Comparison of ENCODE assay signal across 8 cellular contexts in genomic region chr7:142587578-142588191, GRCh38.
DNase-seq lines count a peak whose midpoint lies in the region; ATAC-seq, FAIRE-seq and TF ChIP-seq lines count a peak whose summit lies in the region.

No MANE protein-coding gene starts in this region.

- no peaks in the 10 kb centered on the region for H3K27me3 ChIP-seq in K562 (ENCODE audit: control insufficient read depth in 2 of 2, insufficient read depth in 2 of 2, low read length in 2 of 2)
- no peaks in the 10 kb centered on the region; a peak in 1 of 5 replicates for H3K27me3 ChIP-seq in HepG2 (ENCODE audit: control insufficient read depth in 1 of 2, insufficient read depth in 2 of 2, low read length in 2 of 2)

- in situ Hi-C loops in K562 (cut with MboI), result no loop called here
- in situ Hi-C loops in HepG2 (cut with HindIII; ENCODE audit: extremely low pct_ligation_motif_present, low pct_unique_long_range_greater_than_20kb), result no loop called here

- H3K27ac ChIP-seq in K562 (ENCODE audit: extremely low read depth, low read depth, low read length) (no peak overlapping the region), HepG2 (ENCODE audit: extremely low read length, insufficient read depth, low read length) (no peak overlapping the region)

- TF ChIP-seq EP300 in K562 (IDR thresholded peaks at IDR 0.05; ENCODE audit: low read length) (no peak), HepG2 (IDR thresholded peaks at IDR 0.05; ENCODE audit: low read depth in 2 of 2, low read length in 2 of 2) (no peak), HepG2 (CRISPR knock-in tag; IDR thresholded peaks at IDR 0.05; ENCODE audit: borderline replicate concordance) (no peak)

- H3K9me1 ChIP-seq in K562 (ENCODE audit: control insufficient read depth, insufficient read depth, low read length), result no peaks in the 10 kb centered on the region

- H3K79me2 ChIP-seq in K562 (ENCODE audit: control insufficient read depth, insufficient read depth, low read length) (no peaks in the 10 kb centered on the region), HepG2 (ENCODE audit: insufficient read depth, low read length) (no peaks in the 10 kb centered on the region)

- intact Hi-C loops in K562 (cut with micrococcal nuclease), result no loop called here
- intact Hi-C loops in HepG2 (cut with micrococcal nuclease; ENCODE audit: unreplicated experiment), result no loop called here

- POLR2A ChIA-PET in K562 (lab: Yijun Ruan, JAX) (interaction anchor here (0.9 to 1.4 kb wide), 4 partner anchors 10 to 33 kb away, joined by 3 to 6 read pairs (median 4); no protein-coding TSS in a partner anchor), HepG2 (lab: Yijun Ruan, JAX) (no interaction called here)

- ATAC-seq in GM18508 (IDR thresholded peaks at IDR 0.05; ENCODE audit: insufficient read depth, unreplicated experiment), result peak; percentile 72
- ATAC-seq in HG02763 (IDR thresholded peaks at IDR 0.05; ENCODE audit: unreplicated experiment), result peak; percentile 67
- ATAC-seq in K562, result peak; percentile 100
- peak; percentile 100 for ATAC-seq in HepG2

- H3K4me2 ChIP-seq in K562 (ENCODE audit: insufficient read depth, low read length) (no peak overlapping the region), HepG2 (ENCODE audit: low read depth, low read length) (no peak overlapping the region)

- H3K4me3 ChIP-seq in NB4 (ENCODE audit: low read depth, low read length) (no peak overlapping the region), K562 (no peak overlapping the region), HepG2 (replicated peaks in 1 of 3; ENCODE audit: insufficient read depth in 1 of 3, low read depth in 2 of 3, low read length in 3 of 3) (no peak overlapping the region)

- TF ChIP-seq POLR2A in NB4 (IDR thresholded peaks at IDR 0.05; ENCODE audit: extremely low read depth, insufficient read length) (no peak), K562 (conservative IDR thresholded peaks at IDR 0.05) (no peak), HepG2 (IDR thresholded peaks at IDR 0.05; ENCODE audit: insufficient read depth in 1 of 2, low read depth in 2 of 2, low read length in 2 of 2) (no peak)

- no TSS peak for BruUV-seq in K562 (replicated peaks; lab: Mats Ljungman, UMichigan)
- no TSS peak for BruUV-seq in HepG2 (replicated peaks; lab: Mats Ljungman, UMichigan)

- H3K36me3 ChIP-seq in K562 (ENCODE audit: control insufficient read depth, insufficient read depth, low read length) (no peaks in the 10 kb centered on the region), HepG2 (replicated peaks in 1 of 2; ENCODE audit: control insufficient read depth in 1 of 2, insufficient read depth in 2 of 2, low read length in 2 of 2) (no peaks in the 10 kb centered on the region)

- TF ChIP-seq RAD21 in K562 (CRISPR knock-in tag; conservative IDR thresholded peaks at IDR 0.05 in 1 of 2, IDR thresholded peaks at IDR 0.05 in 1 of 2), result peak in 1 of 2 experiments; percentile 26; a peak in 3 of 4 replicates
- no peak for TF ChIP-seq RAD21 in HepG2 (CRISPR knock-in tag; IDR thresholded peaks at IDR 0.05)

- WGBS in K562 (ENCODE audit: insufficient coverage, low coverage, missing lambda C conversion rate), result 3% methylated on average over 5 of the region's 5 CpGs
- 30% methylated on average over 4 of the region's 5 CpGs for WGBS in HepG2 (ENCODE audit: low lambda C conversion rate)

- H2AFZ ChIP-seq in K562 (ENCODE audit: low read depth, low read length) (peak overlapping the region; percentile 60; the same call in 1 of the 2 replicates), HepG2 (ENCODE audit: low read length) (no peak overlapping the region)

- peak; percentile 49 for DNase-seq in COR-L47 (lab: John Stamatoyannopoulos, UW)
- DNase-seq in NB4 (ENCODE audit: low read depth), result peak; percentile 80
- peak; percentile 65 to 81 (median 72) for DNase-seq in K562 (ENCODE audit: extremely low read depth in 1 of 4, low spot score in 3 of 4)
- DNase-seq in HepG2 (ENCODE audit: low spot score), result peak; percentile 60
- DNase-seq in T1000 (lab: John Stamatoyannopoulos, UW), result no peak
- no peak for DNase-seq in COLO668 (lab: John Stamatoyannopoulos, UW; ENCODE audit: unreplicated experiment)

- H4K20me1 ChIP-seq in K562 (replicated peaks; ENCODE audit: control insufficient read depth, insufficient read depth, low read length) (no peaks in the 10 kb centered on the region), HepG2 (ENCODE audit: insufficient read depth, low read length) (no peaks in the 10 kb centered on the region)

- H3K9ac ChIP-seq in K562 (ENCODE audit: insufficient read depth in 1 of 2, low read depth in 2 of 2, low read length in 2 of 2), result no peak overlapping the region
- H3K9ac ChIP-seq in HepG2 (ENCODE audit: insufficient read depth, low read depth, low read length), result no peak overlapping the region

- no peaks in the 10 kb centered on the region for H3K4me1 ChIP-seq in K562 (replicated peaks in 1 of 2; ENCODE audit: control insufficient read depth in 2 of 2, insufficient read depth in 2 of 2, low read length in 2 of 2)
- no peaks in the 10 kb centered on the region for H3K4me1 ChIP-seq in HepG2 (ENCODE audit: insufficient read depth, low read length)

- CTCF ChIA-PET in K562 (lab: Yijun Ruan, JAX; ENCODE audit: low intra/inter-chr PET ratio) (no interaction called here), HepG2 (lab: Yijun Ruan, JAX; ENCODE audit: low intra/inter-chr PET ratio, low total read pairs) (no interaction called here)

- FAIRE-seq in K562 (lab: Jason Lieb, UNC), result no peak
- FAIRE-seq in HepG2 (lab: Jason Lieb, UNC), result no peak

- TF ChIP-seq CTCF in NB4 (IDR thresholded peaks at IDR 0.05; ENCODE audit: low read depth, low read length) (peak; percentile 99), K562 (IDR thresholded peaks at IDR 0.05 in 2 of 3, conservative IDR thresholded peaks at IDR 0.05 in 1 of 3; ENCODE audit: insufficient read depth in 2 of 3, low read depth in 1 of 3, low read length in 3 of 3) (peak; percentile 93 to 100 (median 100)), HepG2 (CRISPR knock-in tag; IDR thresholded peaks at IDR 0.05) (peak; percentile 57)

- H3K9me3 ChIP-seq in K562 (replicated peaks; ENCODE audit: control insufficient read depth, insufficient read depth, low read depth, low read length) (no peaks in the 10 kb centered on the region), HepG2 (ENCODE audit: low read length) (no peaks in the 10 kb centered on the region)

TF ChIP-seq in K562, 482 proteins besides CTCF, POLR2A, EP300 and RAD21 (continues in another document):
- peak; percentile 70; the same call in 1 of the 2 replicates for TF ChIP-seq ATF7 (IDR thresholded peaks at IDR 0.05)
- TF ChIP-seq CEBPB (tag; IDR thresholded peaks at IDR 0.05), result peak; percentile 79
- 0 out of 2 replicates have a peak, but pooled peaks have one; percentile 30 for TF ChIP-seq ATF4 (CRISPR knock-in tag; IDR thresholded peaks at IDR 0.05)
- no peak for TF ChIP-seq GABPA (tag; conservative IDR thresholded peaks at IDR 0.05; ENCODE audit: low read depth)
- peak; percentile 2; the same call in 1 of the 2 replicates for TF ChIP-seq GMEB1 (CRISPR knock-in tag; IDR thresholded peaks at IDR 0.05)
- TF ChIP-seq C11orf30 (IDR thresholded peaks at IDR 0.05; ENCODE audit: low read depth), result peak; percentile 61; the same call in 1 of the 2 replicates

TF ChIP-seq in HepG2, 621 proteins besides CTCF, POLR2A, EP300 and RAD21 (continues in another document):
- TF ChIP-seq BRCA1 (CRISPR knock-in tag; IDR thresholded peaks at IDR 0.05) (no peak), FOSL2 (CRISPR knock-in tag; IDR thresholded peaks at IDR 0.05) (0 out of 2 replicates have a peak, but pooled peaks have one; percentile 4), CREB1 (IDR thresholded peaks at IDR 0.05) (no peak), CREB1 (CRISPR knock-in tag; IDR thresholded peaks at IDR 0.05) (peak; percentile 27; the same call in 1 of the 2 replicates), ATF7-NPFF (CRISPR knock-in tag; IDR thresholded peaks at IDR 0.05; ENCODE audit: low read depth) (no peak), JUNB (CRISPR knock-in tag; IDR thresholded peaks at IDR 0.05; ENCODE audit: borderline replicate concordance) (no peak), IRX3 (CRISPR knock-in tag; IDR thresholded peaks at IDR 0.05; ENCODE audit: borderline replicate concordance, low read depth) (no peak), KDM2A (CRISPR knock-in tag; IDR thresholded peaks at IDR 0.05; ENCODE audit: borderline replicate concordance, low read depth) (no peak), IRF1 (CRISPR knock-in tag; IDR thresholded peaks at IDR 0.05; ENCODE audit: low read depth) (no peak), POLR2G (IDR thresholded peaks at IDR 0.05; ENCODE audit: low read depth, low read length) (no peak), ATF4 (CRISPR knock-in tag; IDR thresholded peaks at IDR 0.05) (0 out of 4 replicates have a peak, but pooled peaks of 1 of the 2 experiments have one; percentile 17)

Comparison
In these comparisons a context has a peak if more than half of its experiments do, and no peak if none do; other contexts are left out.
1. DNase-seq: peak in COR-L47 (single experiment), NB4 (single experiment), K562 (4 of 4) and HepG2 (single experiment); none in T1000 (single experiment) and COLO668 (single experiment).
2. Peak in every context shown above with its lines, with median percentiles within 50 percentile points of each other: ATAC-seq and CTCF ChIP-seq.